ENCODE assay signal across 22 cellular contexts in genomic region chr11:117607449-117607848, GRCh38.
DNase-seq lines count a peak whose midpoint lies in the region; ATAC-seq and TF ChIP-seq lines count a peak whose summit lies in the region.
"Had no signal": no experiment of that assay in that cellular context is flagged by ENCODE, and none has a peak within 500 bp of the region (broad histone marks: within the 10 kb centered on the region; RNA-seq: fewer than 3 reads in every experiment).

No MANE protein-coding gene starts in this region.

- H3K9me3 Mint-ChIP-seq in endodermal cell: no peaks in the 10 kb centered on the region

- CTCF ChIA-PET in SK-N-SH (lab: Yijun Ruan, JAX): no interaction called here

- peaks cover 2% of the 10 kb centered on the region for H3K36me3 Mint-ChIP-seq in T-helper 17 cell (ENCODE audit: low read depth)
- no peaks in the 10 kb centered on the region for H3K36me3 Mint-ChIP-seq in endodermal cell (ENCODE audit: low read depth)

- no peaks in the 10 kb centered on the region for H3K9me2 ChIP-seq in SK-N-SH

- POLR2A ChIA-PET in SK-N-SH (lab: Yijun Ruan, JAX): no interaction called here

- H3K9ac ChIP-seq in SK-N-SH: no peak overlapping the region
- H3K9ac ChIP-seq in endodermal cell (ENCODE audit: extremely low read depth, low read length, poor library complexity, severe bottlenecking): no peak overlapping the region

- no peak overlapping the region for H2AFZ ChIP-seq in SK-N-SH (ENCODE audit: low read depth)

- H3K4me3 ChIP-seq in SK-N-SH (ENCODE audit: low read depth in 2 of 2, low read length in 1 of 2) (no peak overlapping the region), endodermal cell (ENCODE audit: low read length) (no peak overlapping the region), foreskin fibroblast (ENCODE audit: low read depth in 1 of 2, low read length in 2 of 2) (no peak overlapping the region)

- no peak overlapping the region for H3K4me2 ChIP-seq in SK-N-SH

- H3K4me1 Mint-ChIP-seq in T-helper 17 cell: peaks cover 13% of the 10 kb centered on the region
- H3K4me1 Mint-ChIP-seq in endodermal cell: peaks cover 28% of the 10 kb centered on the region

- H3K79me2 ChIP-seq in SK-N-SH (ENCODE audit: insufficient read depth): no peaks in the 10 kb centered on the region

- H3K27ac Mint-ChIP-seq in T-helper 17 cell (peak overlapping the region; percentile 29), endodermal cell (no peak overlapping the region)

- H3K27me3 Mint-ChIP-seq in T-helper 17 cell: peaks cover 42% of the 10 kb centered on the region
- H3K27me3 Mint-ChIP-seq in endodermal cell (ENCODE audit: insufficient read depth): peaks cover 84% of the 10 kb centered on the region

- H3K4me3 Mint-ChIP-seq in T-helper 17 cell (no peak overlapping the region), endodermal cell (no peak overlapping the region)

- no peaks in the 10 kb centered on the region for H3F3A ChIP-seq in SK-N-SH (replicated peaks; ENCODE audit: insufficient read depth)

- no peaks in the 10 kb centered on the region for H4K20me1 ChIP-seq in SK-N-SH (ENCODE audit: insufficient read depth)

- ATAC-seq in SK-N-SH treated with all-trans-retinoic acid at 6 μM for 48 hours: no peak
- ATAC-seq in T-helper 17 cell: no peak
- ATAC-seq in GM18498 (IDR thresholded peaks at IDR 0.05; ENCODE audit: unreplicated experiment): no peak
- no peak for ATAC-seq in HG02852 (IDR thresholded peaks at IDR 0.05; ENCODE audit: unreplicated experiment)

- DNase-seq in SK-N-SH (no peak), T-helper 17 cell (no peak), endodermal cell (peak; percentile 43), substantia nigra (lab: John Stamatoyannopoulos, UW) (no peak), foreskin fibroblast (no peak)
- DNase-seq: ACHN, C1 segment of cervical spinal cord, DMS53, GDM1, KG1, NCI-H1092, NCI-H1436 treated with DMSO at 0.1 percent for 48 hours, NCI-H1930, NCI-H2227 treated with DMSO at 0.1 percent for 48 hours, NCI-H510A, NCI-H748 treated with DMSO at 0.1 percent for 48 hours, SHP77 treated with DMSO at 0.1 percent for 48 hours had no signal

- H3K4me1 ChIP-seq in SK-N-SH (ENCODE audit: control insufficient read depth in 1 of 2, insufficient read depth in 2 of 2, low read depth in 1 of 2, low read length in 1 of 2) (peaks cover 0 to 11% of the 10 kb centered on the region in 2 experiments; a peak in 1 of 4 replicates), endodermal cell (ENCODE audit: control insufficient read depth, insufficient read depth, low read length) (no peaks in the 10 kb centered on the region)

- TF ChIP-seq CTCF in SK-N-SH (IDR thresholded peaks at IDR 0.05) (no peak), endodermal cell (conservative IDR thresholded peaks at IDR 0.05) (no peak), foreskin fibroblast (IDR thresholded peaks at IDR 0.05; ENCODE audit: low read depth, low read length) (no peak)

- H3K27ac ChIP-seq in SK-N-SH (ENCODE audit: low read depth in 2 of 2, low read length in 1 of 2) (no peak overlapping the region), endodermal cell (ENCODE audit: low read depth, low read length) (no peak overlapping the region), substantia nigra (ENCODE audit: low read depth, low read length, poor library complexity, severe bottlenecking) (peak overlapping the region; percentile 60)
- H3K27ac ChIP-seq: 22Rv1, RWPE1 had no signal

- H3K27me3 ChIP-seq in SK-N-SH (ENCODE audit: insufficient read depth): no peaks in the 10 kb centered on the region
- H3K27me3 ChIP-seq in endodermal cell (ENCODE audit: control insufficient read depth, insufficient read depth, low read length, poor library complexity, severe bottlenecking): peaks cover 87% of the 10 kb centered on the region

- WGBS in SK-N-SH (ENCODE audit: low lambda C conversion rate): 35% methylated on average over 5 of the region's 5 CpGs
- 89 to 94% methylated on average over 5 of the region's 5 CpGs for WGBS in endodermal cell (ENCODE audit: insufficient coverage in 1 of 2, insufficient read length in 1 of 2), 2 experiments

- TF ChIP-seq EP300 in SK-N-SH (IDR thresholded peaks at IDR 0.05; ENCODE audit: borderline replicate concordance in 1 of 2, low read depth in 1 of 2, low read length in 1 of 2): no peak

- no peak for TF ChIP-seq RAD21 in SK-N-SH (IDR thresholded peaks at IDR 0.05; ENCODE audit: low read length)

- H3K36me3 ChIP-seq in SK-N-SH (replicated peaks in 1 of 2; ENCODE audit: control insufficient read depth in 1 of 2, insufficient read depth in 2 of 2, low read length in 1 of 2) (no peaks in the 10 kb centered on the region), endodermal cell (ENCODE audit: control insufficient read depth, insufficient read depth, low read length) (no peaks in the 10 kb centered on the region)

- H3K9me3 ChIP-seq in SK-N-SH (no peaks in the 10 kb centered on the region), T-helper 17 cell (ENCODE audit: control insufficient read depth, low read length, poor library complexity, severe bottlenecking) (no peaks in the 10 kb centered on the region), endodermal cell (ENCODE audit: control insufficient read depth, low read length) (no peaks in the 10 kb centered on the region)

TF ChIP-seq in SK-N-SH, 30 proteins besides CTCF, POLR2A, EP300 and RAD21:
- TF ChIP-seq USF2 (IDR thresholded peaks at IDR 0.05; ENCODE audit: borderline replicate concordance, low read depth, low read length) (no peak), GATA2 (CRISPR knock-in tag; IDR thresholded peaks at IDR 0.05) (peak; percentile 27; the same call in 1 of the 2 replicates)

TF ChIP-seq in SK-N-SH treated with all-trans-retinoic acid at 6 μM for 48 hours, 23 proteins besides CTCF, POLR2A, EP300 and RAD21 (continues in another document):
- TF ChIP-seq TOX (CRISPR knock-in tag; IDR thresholded peaks at IDR 0.05; ENCODE audit: borderline replicate concordance) (no peak), ZC3H10 (CRISPR knock-in tag; IDR thresholded peaks at IDR 0.05) (no peak), PPARA (CRISPR knock-in tag; IDR thresholded peaks at IDR 0.05; ENCODE audit: borderline replicate concordance) (no peak), CSRNP3 (CRISPR knock-in tag; IDR thresholded peaks at IDR 0.05) (no peak), ESRRG (CRISPR knock-in tag; IDR thresholded peaks at IDR 0.05) (no peak), RARB (CRISPR knock-in tag; IDR thresholded peaks at IDR 0.05) (no peak), CREB5 (CRISPR knock-in tag; IDR thresholded peaks at IDR 0.05; ENCODE audit: low read depth) (no peak), SNAI2 (CRISPR knock-in tag; IDR thresholded peaks at IDR 0.05) (no peak), TCF4 (CRISPR knock-in tag; IDR thresholded peaks at IDR 0.05; ENCODE audit: borderline replicate concordance) (no peak), ZNF565 (CRISPR knock-in tag; conservative IDR thresholded peaks at IDR 0.05; ENCODE audit: low read depth) (no peak), PATZ1 (CRISPR knock-in tag; IDR thresholded peaks at IDR 0.05; ENCODE audit: borderline replicate concordance) (no peak)
